Comparison of ENCODE assay signal across 9 cellular contexts in the genomic region with DNA sequence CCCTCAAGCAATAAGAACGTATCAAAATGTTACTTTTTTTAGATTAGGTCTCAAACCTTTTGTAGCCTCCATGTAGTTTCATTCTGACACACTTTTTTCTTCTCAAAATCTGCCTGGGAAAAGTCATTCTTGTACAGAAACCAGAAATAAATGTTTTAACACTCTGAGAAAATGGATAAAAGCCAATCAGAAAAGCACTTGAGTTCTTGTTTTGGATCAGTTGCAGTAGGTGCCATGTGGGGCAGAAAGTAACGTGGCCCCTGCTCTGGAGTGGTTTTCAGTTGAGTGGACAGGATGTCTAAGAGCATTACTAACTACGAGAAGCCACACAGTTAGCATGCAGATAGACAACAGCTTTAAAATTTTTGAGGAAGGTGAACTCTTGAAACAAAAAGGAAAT. TPM values are rescaled to one million over a fixed set of nuclear protein-coding genes. Genes with fewer than 3 reads are reported as not detected.
DNase-seq lines count a peak whose midpoint lies in the region; ATAC-seq and TF ChIP-seq lines count a peak whose summit lies in the region.
"Had no signal": no experiment of that assay in that cellular context is flagged by ENCODE, and none has a peak within 500 bp of the region (broad histone marks: within the 10 kb centered on the region; RNA-seq: fewer than 3 reads in every experiment).

No MANE protein-coding gene starts in this region.

- H3K9me3 ChIP-seq in upper lobe of right lung (no peaks in the 10 kb centered on the region), stomach (no peaks in the 10 kb centered on the region)

- no peaks in the 10 kb centered on the region for H3K9me3 Mint-ChIP-seq in activated T-helper 1 cell treated with anti-CD3 and anti-CD28 coated beads, Interleukin-12 subunit alpha, Interleukin-12 subunit beta, Interleukin-2, Interleukin-4 antibody, amounts not matched to agents 30 ng/mL and 10 ng/mL and 1 ng/mL, durations not matched to agents 14 hours and 24 hours and 36 hours

- TF ChIP-seq CTCF in upper lobe of right lung (IDR thresholded peaks at IDR 0.05), result no peak
- no peak for TF ChIP-seq CTCF in stomach (IDR thresholded peaks at IDR 0.05)

- TF ChIP-seq EP300 in stomach (IDR thresholded peaks at IDR 0.05), result no peak

- peaks cover 24% of the 10 kb centered on the region for H3K36me3 Mint-ChIP-seq in activated T-helper 1 cell treated with anti-CD3 and anti-CD28 coated beads, Interleukin-12 subunit alpha, Interleukin-12 subunit beta, Interleukin-2, Interleukin-4 antibody, amounts not matched to agents 30 ng/mL and 10 ng/mL and 1 ng/mL, durations not matched to agents 14 hours and 24 hours and 36 hours (ENCODE audit: low read depth)

- peak; percentile 80 for ATAC-seq in HG03064 (IDR thresholded peaks at IDR 0.05; ENCODE audit: low read depth, unreplicated experiment)
- ATAC-seq in upper lobe of right lung, result peak; percentile 59

- H3K4me3 ChIP-seq in upper lobe of right lung (no peak overlapping the region), stomach (no peak overlapping the region)

- H3K36me3 ChIP-seq in upper lobe of right lung (no peaks in the 10 kb centered on the region), stomach (peaks cover 0 to 4% (median 2%) of the 10 kb centered on the region in 4 donors)

- H3K4me1 Mint-ChIP-seq in activated T-helper 1 cell treated with anti-CD3 and anti-CD28 coated beads, Interleukin-12 subunit alpha, Interleukin-12 subunit beta, Interleukin-2, Interleukin-4 antibody, amounts not matched to agents 30 ng/mL and 10 ng/mL and 1 ng/mL, durations not matched to agents 14 hours and 24 hours and 36 hours (ENCODE audit: low read depth), result peaks cover 61% of the 10 kb centered on the region

- peak; percentile 56 to 66 for DNase-seq in stimulated activated CD4-positive, alpha-beta T cell treated with anti-CD3 and anti-CD28 coated beads, Interleukin-15, amount 100 ng/mL, for 48 hours (ENCODE audit: low read depth in 2 of 2)
- no peak for DNase-seq in stimulated activated CD4-positive, alpha-beta T cell treated with anti-CD3 and anti-CD28 coated beads, Interleukin-2, amount 100 ng/mL, for 48 hours
- DNase-seq in activated T-helper 1 cell treated with anti-CD3 and anti-CD28 coated beads, Interleukin-12 subunit alpha, Interleukin-12 subunit beta, Interleukin-2, Interleukin-4 antibody, amounts not matched to agents 30 ng/mL and 10 ng/mL and 1 ng/mL, durations not matched to agents 14 hours and 24 hours and 36 hours (ENCODE audit: low spot score), result no peak
- no peak for DNase-seq in upper lobe of right lung
- no peak for DNase-seq in stomach
- DNase-seq in DMS153 treated with DMSO at 0.1 percent for 48 hours (lab: John Stamatoyannopoulos, UW; ENCODE audit: unreplicated experiment), result no peak
- DNase-seq in UCSD-AML1 (lab: John Stamatoyannopoulos, UW; ENCODE audit: unreplicated experiment), result no peak

- 54 to 78% (median 72%) methylated on average over 3 of the region's 3 CpGs for WGBS in stomach, 5 donors

- intact Hi-C loops in activated T-helper 1 cell treated with anti-CD3 and anti-CD28 coated beads, Interleukin-12 subunit alpha, Interleukin-12 subunit beta, Interleukin-2, Interleukin-4 antibody, amounts not matched to agents 30 ng/mL and 10 ng/mL and 1 ng/mL, durations not matched to agents 14 hours and 24 hours and 36 hours (cut with micrococcal nuclease), result loop anchor here (1.0 to 2.0 kb wide), 6 partner anchors 8 to 149 kb away; a partner anchor contains a TSS
- intact Hi-C loops in upper lobe of right lung (cut with DNase I), result no loop called here
- intact Hi-C loops in stomach (cut with DNase I; ENCODE audit: low total_unique reads), result no loop called here

- no peaks in the 10 kb centered on the region for H3K27me3 Mint-ChIP-seq in activated T-helper 1 cell treated with anti-CD3 and anti-CD28 coated beads, Interleukin-12 subunit alpha, Interleukin-12 subunit beta, Interleukin-2, Interleukin-4 antibody, amounts not matched to agents 30 ng/mL and 10 ng/mL and 1 ng/mL, durations not matched to agents 14 hours and 24 hours and 36 hours (ENCODE audit: insufficient read depth)

- no peak for TF ChIP-seq POLR2A in stomach (IDR thresholded peaks at IDR 0.05)

- H3K27ac ChIP-seq in upper lobe of right lung (no peak overlapping the region), stomach (peak overlapping the region in 2 of 5 donors; percentile 1 to 40)
- H3K27ac ChIP-seq: VCaP had no signal

- H3K27me3 ChIP-seq in upper lobe of right lung, result no peaks in the 10 kb centered on the region
- H3K27me3 ChIP-seq in stomach, result no peaks in the 10 kb centered on the region

- peak overlapping the region; percentile 6 for H3K4me3 Mint-ChIP-seq in activated T-helper 1 cell treated with anti-CD3 and anti-CD28 coated beads, Interleukin-12 subunit alpha, Interleukin-12 subunit beta, Interleukin-2, Interleukin-4 antibody, amounts not matched to agents 30 ng/mL and 10 ng/mL and 1 ng/mL, durations not matched to agents 14 hours and 24 hours and 36 hours

- H3K27ac Mint-ChIP-seq in activated T-helper 1 cell treated with anti-CD3 and anti-CD28 coated beads, Interleukin-12 subunit alpha, Interleukin-12 subunit beta, Interleukin-2, Interleukin-4 antibody, amounts not matched to agents 30 ng/mL and 10 ng/mL and 1 ng/mL, durations not matched to agents 14 hours and 24 hours and 36 hours, result peak overlapping the region; percentile 50

- peaks cover 16% of the 10 kb centered on the region for H3K4me1 ChIP-seq in upper lobe of right lung
- peaks cover 17 to 71% (median 42%) of the 10 kb centered on the region in 4 donors for H3K4me1 ChIP-seq in stomach

RNA-seq across cellular contexts. Expression of a gene that starts 19.1 kb away (rescaled TPM):
- 22.6 and 23.6 TPM in 2 replicates for total RNA-seq in activated T-helper 1 cell treated with anti-CD3 and anti-CD28 coated beads, Interleukin-12 subunit alpha, Interleukin-12 subunit beta, Interleukin-2, Interleukin-4 antibody, amounts not matched to agents 30 ng/mL and 10 ng/mL and 1 ng/mL, durations not matched to agents 14 hours and 24 hours and 36 hours
- total RNA-seq in upper lobe of right lung (13.6 TPM), stomach (10 to 100 TPM in 4 of 5 donors, under 1 TPM in 1; 0.58 to 24.4 (median 16.4) TPM)
- polyA plus RNA-seq in stomach, result 1 to 10 TPM; 3.0 to 5.8 (median 4.5) TPM

RNA-seq across cellular contexts. Expression of a gene that starts 29.9 kb away (rescaled TPM):
- 12.0 and 15.9 TPM in 2 replicates for total RNA-seq in activated T-helper 1 cell treated with anti-CD3 and anti-CD28 coated beads, Interleukin-12 subunit alpha, Interleukin-12 subunit beta, Interleukin-2, Interleukin-4 antibody, amounts not matched to agents 30 ng/mL and 10 ng/mL and 1 ng/mL, durations not matched to agents 14 hours and 24 hours and 36 hours
- total RNA-seq in upper lobe of right lung (0.58 TPM), stomach (not detected)
- polyA plus RNA-seq in stomach, result under 1 TPM in 2 of 3 donors, not detected in 1; 0.68 to 0.76 TPM

Comparison
In these comparisons a context has a peak if more than half of its experiments do, and no peak if none do; other contexts are left out.
1. DNase-seq: peak in stimulated activated CD4-positive, alpha-beta T cell treated with anti-CD3 and anti-CD28 coated beads, Interleukin-15, amount 100 ng/mL, for 48 hours (2 of 2); none in stimulated activated CD4-positive, alpha-beta T cell treated with anti-CD3 and anti-CD28 coated beads, Interleukin-2, amount 100 ng/mL, for 48 hours (0 of 2), activated T-helper 1 cell treated with anti-CD3 and anti-CD28 coated beads, Interleukin-12 subunit alpha, Interleukin-12 subunit beta, Interleukin-2, Interleukin-4 antibody, amounts not matched to agents 30 ng/mL and 10 ng/mL and 1 ng/mL, durations not matched to agents 14 hours and 24 hours and 36 hours (single experiment), upper lobe of right lung (single experiment), stomach (single experiment), DMS153 treated with DMSO at 0.1 percent for 48 hours (single experiment) and UCSD-AML1 (single experiment).